Comparison of ENCODE assay signal across 8 cellular contexts in the genomic region with DNA sequence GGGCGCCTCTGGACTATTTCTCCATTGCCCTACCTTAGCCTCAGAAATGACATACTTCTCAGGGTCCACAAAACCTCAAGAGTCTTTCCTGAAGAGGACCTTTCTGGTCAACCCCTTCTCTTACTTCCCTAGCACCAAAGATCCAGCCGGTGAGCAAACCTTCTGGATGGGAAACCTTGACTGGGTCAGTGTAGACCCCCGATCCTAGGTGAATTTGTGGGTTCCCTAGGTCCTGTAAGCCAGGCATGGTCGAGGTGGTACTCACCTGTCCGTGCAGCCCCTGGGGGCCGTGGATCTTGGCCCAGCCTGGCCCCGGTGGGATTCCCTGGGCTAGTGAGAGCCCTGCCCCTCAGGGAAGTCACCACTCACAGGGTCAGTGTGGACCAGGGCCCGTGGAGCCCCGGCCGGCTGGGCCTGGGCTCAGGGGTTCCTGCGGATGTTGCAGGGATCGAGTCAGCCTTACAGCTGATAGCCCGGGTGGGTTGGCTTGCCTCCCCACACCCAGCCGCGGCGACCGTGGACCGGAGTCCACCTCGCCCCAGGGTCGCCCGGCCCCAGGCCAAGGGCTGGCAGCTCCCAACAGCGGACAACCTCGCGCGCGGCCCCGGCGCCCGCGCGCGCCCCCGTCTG. TPM values are rescaled to one million over a fixed set of nuclear protein-coding genes. Genes with fewer than 3 reads are reported as not detected.
DNase-seq lines count a peak whose midpoint lies in the region; ATAC-seq, FAIRE-seq and TF ChIP-seq lines count a peak whose summit lies in the region.

No MANE protein-coding gene starts in this region.

- no peak overlapping the region for H3K27ac ChIP-seq in iPS DF 6.9 (ENCODE audit: low read length)
- peak overlapping the region; percentile 88 to 99 (median 97) for H3K27ac ChIP-seq in spleen

- 0 out of 2 replicates have a peak, but pooled peaks cover 3% of the 10 kb centered on the region for H3K4me1 ChIP-seq in iPS DF 6.9 (ENCODE audit: control insufficient read depth, insufficient read depth, low read length)
- peaks cover 18 to 81% (median 50%) of the 10 kb centered on the region in 6 donors for H3K4me1 ChIP-seq in spleen

- H3K36me3 ChIP-seq in iPS DF 6.9 (ENCODE audit: control insufficient read depth, insufficient read depth, low read length) = peaks cover 15% of the 10 kb centered on the region
- H3K36me3 ChIP-seq in spleen = peaks cover 0 to 69% (median 48%) of the 10 kb centered on the region in 6 donors

- no peak for TF ChIP-seq CTCF in spleen (IDR thresholded peaks at IDR 0.05 in 8 of 11, conservative IDR thresholded peaks at IDR 0.05 in 3 of 11)

- H3K27me3 Mint-ChIP-seq in activated T-helper 2 cell treated with anti-CD3 and anti-CD28 coated beads, Interferon-gamma antibody, Interleukin-2, Interleukin-4, amounts not matched to agents 10 μg/mL and 5 μg/mL and 100 μg/mL, durations not matched to agents 14 hours and 24 hours and 36 hours (ENCODE audit: low read depth) = no peaks in the 10 kb centered on the region

- WGBS in iPS DF 6.9 (ENCODE audit: insufficient coverage, insufficient read length) = no CpG with 5 or more reads among the region's 33 CpGs
- 1 to 4% (median 3%) methylated on average over 15 to 33 of the region's 33 CpGs for WGBS in spleen, 5 donors

- H3K4me3 ChIP-seq in iPS DF 6.9 (ENCODE audit: low read length) (peak overlapping the region; percentile 89), spleen (peak overlapping the region; percentile 56 to 79 (median 73))

- H3K9me3 Mint-ChIP-seq in activated T-helper 2 cell treated with anti-CD3 and anti-CD28 coated beads, Interferon-gamma antibody, Interleukin-2, Interleukin-4, amounts not matched to agents 10 μg/mL and 5 μg/mL and 100 μg/mL, durations not matched to agents 14 hours and 24 hours and 36 hours = no peaks in the 10 kb centered on the region

- H3K36me3 Mint-ChIP-seq in activated T-helper 2 cell treated with anti-CD3 and anti-CD28 coated beads, Interferon-gamma antibody, Interleukin-2, Interleukin-4, amounts not matched to agents 10 μg/mL and 5 μg/mL and 100 μg/mL, durations not matched to agents 14 hours and 24 hours and 36 hours (ENCODE audit: low read depth) = peaks cover 63% of the 10 kb centered on the region

- no peaks in the 10 kb centered on the region for H3K9me3 ChIP-seq in iPS DF 6.9 (ENCODE audit: control insufficient read depth, insufficient read depth, low read length)
- no peaks in the 10 kb centered on the region for H3K9me3 ChIP-seq in spleen

- peaks cover 33% of the 10 kb centered on the region for H3K4me1 Mint-ChIP-seq in activated T-helper 2 cell treated with anti-CD3 and anti-CD28 coated beads, Interferon-gamma antibody, Interleukin-2, Interleukin-4, amounts not matched to agents 10 μg/mL and 5 μg/mL and 100 μg/mL, durations not matched to agents 14 hours and 24 hours and 36 hours (ENCODE audit: low read depth)

- no peak for FAIRE-seq in H54 (lab: Jason Lieb, UNC)

- peak overlapping the region; percentile 60 for H3K27ac Mint-ChIP-seq in activated T-helper 2 cell treated with anti-CD3 and anti-CD28 coated beads, Interferon-gamma antibody, Interleukin-2, Interleukin-4, amounts not matched to agents 10 μg/mL and 5 μg/mL and 100 μg/mL, durations not matched to agents 14 hours and 24 hours and 36 hours

- H3K27me3 ChIP-seq in iPS DF 6.9 (ENCODE audit: control insufficient read depth, insufficient read depth, low read length) = no peaks in the 10 kb centered on the region
- no peaks in the 10 kb centered on the region for H3K27me3 ChIP-seq in spleen (replicated peaks in 1 of 7)

- ATAC-seq in Right ventricle myocardium inferior (peak; percentile 58), HG03108 (IDR thresholded peaks at IDR 0.05; ENCODE audit: unreplicated experiment) (peak; percentile 29)

- TF ChIP-seq POLR2A in spleen (IDR thresholded peaks at IDR 0.05) = no peak
- TF ChIP-seq POLR2A in H54 (IDR thresholded peaks at IDR 0.05; ENCODE audit: low read depth, low read length) = no peak

- DNase-seq in Right ventricle myocardium inferior (ENCODE audit: missing footprints) (no peak), cardiac septum (ENCODE audit: low spot score) (no peak), iPS DF 6.9 (ENCODE audit: low read depth, low spot score) (no peak), spleen (peak; percentile 94), GF-D8 (lab: John Stamatoyannopoulos, UW) (no peak), H54 (ENCODE audit: insufficient read length, low spot score) (no peak)
- no peak for DNase-seq in activated T-helper 2 cell treated with anti-CD3 and anti-CD28 coated beads, Interferon-gamma antibody, Interleukin-2, Interleukin-4, amounts not matched to agents 10 μg/mL and 5 μg/mL and 100 μg/mL, durations not matched to agents 14 hours and 24 hours and 36 hours (ENCODE audit: low spot score)

- intact Hi-C loops in Right ventricle myocardium inferior (cut with DNase I) = loop anchor here (2.0 to 5.0 kb wide), 2 partner anchors 22 to 48 kb away; partner anchors contain the start of genes DNAJB2 and ZFAND2B
- intact Hi-C loops in cardiac septum (cut with DNase I) = loop anchor here (1.0 to 5.0 kb wide), 3 partner anchors 11 to 68 kb away; partner anchors contain the start of genes ABCB6, GLB1L and STK16
- intact Hi-C loops in activated T-helper 2 cell treated with anti-CD3 and anti-CD28 coated beads, Interferon-gamma antibody, Interleukin-2, Interleukin-4, amounts not matched to agents 10 μg/mL and 5 μg/mL and 100 μg/mL, durations not matched to agents 14 hours and 24 hours and 36 hours (cut with micrococcal nuclease) = loop anchor here (1.0 kb wide), 8 partner anchors 10 to 69 kb away; partner anchors contain the start of genes DNAJB2, GLB1L, NHEJ1 and RETREG2
- intact Hi-C loops in spleen (cut with DNase I; ENCODE audit: low total_unique reads) = loop anchor here (5.0 kb wide), 1 partner anchor 48 kb away; the partner anchor contains the start of gene DNAJB2

- peak overlapping the region; percentile 83 for H3K4me3 Mint-ChIP-seq in activated T-helper 2 cell treated with anti-CD3 and anti-CD28 coated beads, Interferon-gamma antibody, Interleukin-2, Interleukin-4, amounts not matched to agents 10 μg/mL and 5 μg/mL and 100 μg/mL, durations not matched to agents 14 hours and 24 hours and 36 hours (ENCODE audit: low read depth)

RNA-seq across cellular contexts. Expression of gene ATG9A, which starts 0.6 kb away (rescaled TPM):
- 79.4 TPM for total RNA-seq in Right ventricle myocardium inferior
- 66.3 TPM for total RNA-seq in cardiac septum
- total RNA-seq in activated T-helper 2 cell treated with anti-CD3 and anti-CD28 coated beads, Interferon-gamma antibody, Interleukin-2, Interleukin-4, amounts not matched to agents 10 μg/mL and 5 μg/mL and 100 μg/mL, durations not matched to agents 14 hours and 24 hours and 36 hours = 53.1 and 60.5 TPM in 2 replicates
- total RNA-seq in spleen = 10 to 100 TPM; 34.7 to 68.2 (median 47.2) TPM
- polyA plus RNA-seq in spleen = 10 to 100 TPM in 2 of 3 donors, 1 to 10 TPM in 1; 9.4 to 13.8 (median 12.6) TPM

RNA-seq across cellular contexts. Expression of gene ANKZF1, which starts 0.7 kb away (rescaled TPM):
- total RNA-seq in Right ventricle myocardium inferior (26.6 TPM), cardiac septum (22.4 TPM), spleen (100 to 1,000 TPM in 1 of 7 donors, 10 to 100 TPM in 6; 68.3 to 141 (median 74.0) TPM)
- total RNA-seq in activated T-helper 2 cell treated with anti-CD3 and anti-CD28 coated beads, Interferon-gamma antibody, Interleukin-2, Interleukin-4, amounts not matched to agents 10 μg/mL and 5 μg/mL and 100 μg/mL, durations not matched to agents 14 hours and 24 hours and 36 hours = 133 and 142 TPM in 2 replicates
- polyA plus RNA-seq in spleen = 10 to 100 TPM; 30.5 to 70.2 (median 54.7) TPM

RNA-seq across cellular contexts. Expression of gene ABCB6, which starts 10.1 kb away (rescaled TPM):
- total RNA-seq in Right ventricle myocardium inferior (31.4 TPM), cardiac septum (17.4 TPM), spleen (10 to 100 TPM in 5 of 7 donors, 1 to 10 TPM in 2; 8.4 to 19.5 (median 11.4) TPM)
- total RNA-seq in activated T-helper 2 cell treated with anti-CD3 and anti-CD28 coated beads, Interferon-gamma antibody, Interleukin-2, Interleukin-4, amounts not matched to agents 10 μg/mL and 5 μg/mL and 100 μg/mL, durations not matched to agents 14 hours and 24 hours and 36 hours = 22.1 and 25.4 TPM in 2 replicates
- 10 to 100 TPM; 15.9 to 28.7 (median 28.0) TPM for polyA plus RNA-seq in spleen

RNA-seq across cellular contexts. Expression of gene GLB1L, which starts 16.4 kb away (rescaled TPM):
- total RNA-seq in Right ventricle myocardium inferior (1.8 TPM), cardiac septum (2.0 TPM), spleen (1 to 10 TPM; 2.3 to 9.6 (median 8.9) TPM)
- total RNA-seq in activated T-helper 2 cell treated with anti-CD3 and anti-CD28 coated beads, Interferon-gamma antibody, Interleukin-2, Interleukin-4, amounts not matched to agents 10 μg/mL and 5 μg/mL and 100 μg/mL, durations not matched to agents 14 hours and 24 hours and 36 hours = 4.2 and 4.4 TPM in 2 replicates
- polyA plus RNA-seq in spleen = 1 to 10 TPM; 3.0 to 4.1 (median 3.6) TPM

RNA-seq across cellular contexts. Expression of gene STK16, which starts 16.4 kb away (rescaled TPM):
- 17.1 TPM for total RNA-seq in Right ventricle myocardium inferior
- 16.3 TPM for total RNA-seq in cardiac septum
- total RNA-seq in activated T-helper 2 cell treated with anti-CD3 and anti-CD28 coated beads, Interferon-gamma antibody, Interleukin-2, Interleukin-4, amounts not matched to agents 10 μg/mL and 5 μg/mL and 100 μg/mL, durations not matched to agents 14 hours and 24 hours and 36 hours = 32.0 and 33.3 TPM in 2 replicates
- total RNA-seq in spleen = 10 to 100 TPM; 17.0 to 30.5 (median 22.8) TPM
- 10 to 100 TPM; 33.6 to 47.6 (median 44.2) TPM for polyA plus RNA-seq in spleen
